In the genomic region with DNA sequence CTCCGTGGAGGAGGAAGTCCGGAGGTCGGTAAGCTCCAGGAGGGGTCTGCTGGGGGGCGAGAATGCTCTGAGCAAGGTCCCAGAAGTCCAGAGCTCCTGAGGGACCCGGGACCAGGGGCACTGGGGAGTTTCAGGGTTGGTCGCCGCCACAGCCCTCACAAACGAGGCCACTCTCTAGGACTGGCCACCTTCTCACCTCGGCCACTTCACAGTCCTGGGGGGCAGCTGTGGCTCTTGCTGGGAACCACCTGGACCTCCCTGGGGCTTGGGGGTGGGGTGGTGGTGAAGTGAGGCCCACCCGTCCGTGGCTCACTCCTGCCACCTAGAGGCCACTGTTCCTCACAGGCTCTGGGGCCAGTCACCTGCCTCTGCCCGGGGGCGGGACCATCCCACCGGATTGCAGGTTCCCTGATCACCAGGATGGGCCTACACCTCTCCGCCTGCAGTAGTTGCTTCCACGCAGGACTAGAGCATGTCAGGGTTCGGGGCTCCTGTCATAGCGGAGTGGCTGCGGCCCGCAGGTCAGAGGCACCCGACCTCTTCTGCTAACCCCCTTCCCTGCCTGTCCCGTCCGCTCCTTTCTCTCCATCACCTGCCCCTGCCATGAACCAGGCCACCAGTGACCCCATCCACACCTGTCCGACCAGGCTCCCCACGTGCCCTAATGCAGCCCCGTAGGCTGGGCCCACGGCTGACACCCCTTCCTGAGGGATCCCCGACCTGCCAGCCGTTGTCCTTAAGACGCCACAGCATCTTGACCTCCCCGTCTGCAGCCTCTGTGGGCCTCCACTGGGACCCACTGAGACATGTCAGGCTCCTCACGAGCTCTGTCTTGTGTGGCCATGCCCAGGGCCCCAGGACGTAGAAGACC, we compare ENCODE assay signal across 9 cellular contexts. TPM values are rescaled to one million over a fixed set of nuclear protein-coding genes. Genes with fewer than 3 reads are reported as not detected.
DNase-seq lines count a peak whose midpoint lies in the region; ATAC-seq and TF ChIP-seq lines count a peak whose summit lies in the region.
"Had no signal": no experiment of that assay in that cellular context is flagged by ENCODE, and none has a peak within 500 bp of the region (broad histone marks: within the 10 kb centered on the region; RNA-seq: fewer than 3 reads in every experiment).

No MANE protein-coding gene starts in this region.

- H3K4me1 ChIP-seq in right cardiac atrium (ENCODE audit: control insufficient read depth, insufficient read depth, low read length) (no peaks in the 10 kb centered on the region), smooth muscle cell (ENCODE audit: low read depth) (no peaks in the 10 kb centered on the region)

- H3K36me3 Mint-ChIP-seq in activated naive CD8-positive, alpha-beta T cell treated with anti-CD3 and anti-CD28 coated beads, Interleukin-2, amount 50 U/mL, for 24 hours (ENCODE audit: low read depth): no peaks in the 10 kb centered on the region

- H3K9me3 Mint-ChIP-seq in activated naive CD8-positive, alpha-beta T cell treated with anti-CD3 and anti-CD28 coated beads, Interleukin-2, amount 50 U/mL, for 24 hours: no peaks in the 10 kb centered on the region

- H2AFZ ChIP-seq in smooth muscle cell (ENCODE audit: low read depth): no peak overlapping the region

- H3F3A ChIP-seq in smooth muscle cell (ENCODE audit: low read depth): peaks cover 11% of the 10 kb centered on the region

- H3K4me1 Mint-ChIP-seq in activated naive CD8-positive, alpha-beta T cell treated with anti-CD3 and anti-CD28 coated beads, Interleukin-2, amount 50 U/mL, for 24 hours: peaks cover 21% of the 10 kb centered on the region

- DNase-seq in GM13976 (ENCODE audit: low spot score) (peak; percentile 92), MV-4-11 (lab: John Stamatoyannopoulos, UW) (peak; percentile 33), SW480 (ENCODE audit: low spot score) (peak; percentile 71), right cardiac atrium (peak; percentile 80 to 91 (median 91)), smooth muscle cell (lab: John Stamatoyannopoulos, UW; ENCODE audit: unreplicated experiment) (peak; percentile 36), dedifferentiated amniotic fluid mesenchymal stem cell (ENCODE audit: extremely low spot score) (no peak)
- DNase-seq in activated naive CD8-positive, alpha-beta T cell treated with anti-CD3 and anti-CD28 coated beads, Interleukin-2, amount 50 U/mL, for 24 hours: peak; percentile 95

- intact Hi-C loops in right cardiac atrium (cut with DNase I): loop anchor here in 1 of 4 donors (5.0 kb wide), 1 partner anchor 86 kb away; no protein-coding TSS in a partner anchor

- in situ Hi-C loops in GM13976 (cut with MboI; ENCODE audit: low sequenced_read_pairs, unreplicated experiment): no loop called here

- no peak overlapping the region for H3K9ac ChIP-seq in smooth muscle cell (ENCODE audit: low read depth)

- H3K27ac ChIP-seq in right cardiac atrium (ENCODE audit: low read length) (peak overlapping the region; percentile 16), smooth muscle cell (ENCODE audit: low read depth) (no peak overlapping the region)

- H3K4me3 ChIP-seq in right cardiac atrium (ENCODE audit: low read length) (peak overlapping the region; percentile 1), smooth muscle cell (no peak overlapping the region)

- peak; percentile 70 for ATAC-seq in activated naive CD8-positive, alpha-beta T cell treated with anti-CD3 and anti-CD28 coated beads, Interleukin-2, amount 50 U/mL, for 24 hours
- ATAC-seq in right cardiac atrium: peak; percentile 42 to 50
- no peak for ATAC-seq in GM19467 (IDR thresholded peaks at IDR 0.05; ENCODE audit: unreplicated experiment)

- H3K79me2 ChIP-seq in smooth muscle cell (ENCODE audit: low read depth): no peaks in the 10 kb centered on the region

- H3K27me3 ChIP-seq in right cardiac atrium (ENCODE audit: control insufficient read depth, insufficient read depth) (no peaks in the 10 kb centered on the region), smooth muscle cell (ENCODE audit: low read depth) (no peaks in the 10 kb centered on the region)

- peak overlapping the region; percentile 65 for H3K4me3 Mint-ChIP-seq in activated naive CD8-positive, alpha-beta T cell treated with anti-CD3 and anti-CD28 coated beads, Interleukin-2, amount 50 U/mL, for 24 hours

- no peaks in the 10 kb centered on the region for H4K20me1 ChIP-seq in smooth muscle cell (ENCODE audit: low read depth)

- no peak overlapping the region for H3K27ac Mint-ChIP-seq in activated naive CD8-positive, alpha-beta T cell treated with anti-CD3 and anti-CD28 coated beads, Interleukin-2, amount 50 U/mL, for 24 hours

- no peak overlapping the region for H3K4me2 ChIP-seq in smooth muscle cell

- no peaks in the 10 kb centered on the region for H3K36me3 ChIP-seq in smooth muscle cell (ENCODE audit: low read depth)

- H3K9me3 ChIP-seq in right cardiac atrium (ENCODE audit: control insufficient read depth, low read length) (no peaks in the 10 kb centered on the region), smooth muscle cell (replicated peaks; ENCODE audit: low read depth) (no peaks in the 10 kb centered on the region)

- WGBS in right cardiac atrium: 29% methylated on average over 33 of the region's 33 CpGs
- WGBS in smooth muscle cell (ENCODE audit: low lambda C conversion rate): 38% methylated on average over 31 of the region's 33 CpGs

- H3K27me3 Mint-ChIP-seq in activated naive CD8-positive, alpha-beta T cell treated with anti-CD3 and anti-CD28 coated beads, Interleukin-2, amount 50 U/mL, for 24 hours: no peaks in the 10 kb centered on the region

- TF ChIP-seq CTCF in GM13976 (IDR thresholded peaks at IDR 0.05; ENCODE audit: borderline replicate concordance, control extremely low read depth, extremely low read depth, insufficient read depth, missing control alignments) (peak; percentile 95), smooth muscle cell (IDR thresholded peaks at IDR 0.05; ENCODE audit: borderline replicate concordance, insufficient read depth, poor library complexity, severe bottlenecking) (peak; percentile 72)

RNA-seq across cellular contexts. Expression of gene TCEA2, which starts 5.1 kb away (rescaled TPM):
- total RNA-seq in right cardiac atrium (10 to 100 TPM; 46.3 to 52.0 (median 50.0) TPM), smooth muscle cell (24.9 and 41.0 TPM in 2 replicates)
- polyA plus RNA-seq in right cardiac atrium (38.3 TPM), smooth muscle cell (83.4 and 89.5 TPM in 2 replicates)

RNA-seq across cellular contexts. Expression of gene SOX18, which starts 8.4 kb away (rescaled TPM):
- total RNA-seq in right cardiac atrium (10 to 100 TPM; 28.7 to 42.1 (median 41.1) TPM), smooth muscle cell (0.54 and 2.9 TPM in 2 replicates)
- polyA plus RNA-seq in right cardiac atrium (26.8 TPM), smooth muscle cell (9.7 and 11.3 TPM in 2 replicates)
- total RNA-seq: mononuclear cell had no signal

RNA-seq across cellular contexts. Expression of gene RGS19, which starts 21.5 kb away (rescaled TPM):
- 1 to 10 TPM; 6.3 to 9.1 (median 8.3) TPM for total RNA-seq in right cardiac atrium
- polyA plus RNA-seq in right cardiac atrium: 5.8 TPM
- total RNA-seq in smooth muscle cell: 14.9 and 17.4 TPM in 2 replicates
- polyA plus RNA-seq in smooth muscle cell: 24.6 and 25.4 TPM in 2 replicates

RNA-seq across cellular contexts. Expression of gene C20orf204, which starts 21.9 kb away (rescaled TPM):
- total RNA-seq in right cardiac atrium (under 1 TPM; 0.21 to 0.82 (median 0.49) TPM), smooth muscle cell (0.09 and 2.0 TPM in 2 replicates)
- polyA plus RNA-seq in right cardiac atrium (0.36 TPM), smooth muscle cell (0.87 and 5.2 TPM in 2 replicates)

RNA-seq across cellular contexts. Expression of gene OPRL1, which starts 22.0 kb away (rescaled TPM):
- total RNA-seq in right cardiac atrium: 1 to 10 TPM in 2 of 4 donors, under 1 TPM in 2; 0.50 to 1.3 (median 1.1) TPM
- 0.81 TPM for polyA plus RNA-seq in right cardiac atrium
- 2.9 and 6.4 TPM in 2 replicates for total RNA-seq in smooth muscle cell
- 3.1 and 4.3 TPM in 2 replicates for polyA plus RNA-seq in smooth muscle cell
